17 cellular contexts compared by ENCODE assay signal in genomic region chr12:62849398-62849797, GRCh38.
A peak's percentile ranks its signal among the peaks of the same experiment; 100 is the strongest.
DNase-seq lines count a peak whose midpoint lies in the region; ATAC-seq and TF ChIP-seq lines count a peak whose summit lies in the region.
"Had no signal": no experiment of that assay in that cellular context is flagged by ENCODE, and none has a peak within 500 bp of the region (broad histone marks: within the 10 kb centered on the region; RNA-seq: fewer than 3 reads in every experiment).

No MANE protein-coding gene starts in this region.

- H3K79me2 ChIP-seq in osteoblast (ENCODE audit: insufficient read depth, low read length) = no peaks in the 10 kb centered on the region

- H3K4me1 ChIP-seq in left ventricle myocardium inferior = peaks cover 68% of the 10 kb centered on the region
- peaks cover 0 to 50% (median 20%) of the 10 kb centered on the region in 12 donors for H3K4me1 ChIP-seq in heart left ventricle
- H3K4me1 ChIP-seq in osteoblast (ENCODE audit: insufficient read depth, low read length) = peaks cover 27% of the 10 kb centered on the region

- no peaks in the 10 kb centered on the region for H3K9me3 ChIP-seq in left ventricle myocardium inferior (replicated peaks)
- no peaks in the 10 kb centered on the region for H3K9me3 ChIP-seq in heart left ventricle
- H3K9me3 ChIP-seq in osteoblast (ENCODE audit: low read depth, low read length) = no peaks in the 10 kb centered on the region
- H3K9me3 ChIP-seq: HAP-1 had no signal

- no peak for TF ChIP-seq POLR2A in heart left ventricle (IDR thresholded peaks at IDR 0.05)

- ATAC-seq in heart left ventricle (no peak), HG02571 (IDR thresholded peaks at IDR 0.05; ENCODE audit: unreplicated experiment) (no peak), HG02970 (IDR thresholded peaks at IDR 0.05; ENCODE audit: low FRiP score, unreplicated experiment) (no peak)
- ATAC-seq: K562 had no signal

- H3K4me2 ChIP-seq in osteoblast (ENCODE audit: insufficient read depth, low read length) = no peak overlapping the region

- no peaks in the 10 kb centered on the region for H4K20me1 ChIP-seq in osteoblast (ENCODE audit: insufficient read depth, low read length)

- WGBS in heart left ventricle, 4 donors = 16 to 32% (median 25%) methylated on average over 1 of the region's 1 CpG

- no peak overlapping the region for H3K4me3 ChIP-seq in left ventricle myocardium inferior
- no peak overlapping the region for H3K4me3 ChIP-seq in heart left ventricle
- H3K4me3 ChIP-seq in osteoblast (ENCODE audit: insufficient read depth, low read length) = no peak overlapping the region
- H3K4me3 ChIP-seq: HAP-1, K562 had no signal

- H3K27me3 ChIP-seq in left ventricle myocardium inferior (ENCODE audit: low read depth) (no peaks in the 10 kb centered on the region), heart left ventricle (no peaks in the 10 kb centered on the region), osteoblast (ENCODE audit: insufficient read depth, low read length) (no peaks in the 10 kb centered on the region)

- no peak overlapping the region for H3K4me3 Mint-ChIP-seq in chondrocyte (ENCODE audit: unreplicated experiment)
- H3K4me3 Mint-ChIP-seq: B cell; CD4-positive, CD25-positive, alpha-beta regulatory T cell; CD8-positive, alpha-beta memory T cell had no signal

- intact Hi-C loops in left ventricle myocardium inferior (cut with micrococcal nuclease) = no loop called here
- intact Hi-C loops in heart left ventricle (cut with DNase I) = no loop called here

- peaks cover 1% of the 10 kb centered on the region for H3K36me3 Mint-ChIP-seq in chondrocyte (ENCODE audit: low read depth)
- H3K36me3 Mint-ChIP-seq: CD4-positive, CD25-positive, alpha-beta regulatory T cell; CD8-positive, alpha-beta memory T cell had no signal

- H3K27ac ChIP-seq in left ventricle myocardium inferior (replicated peaks) (peak overlapping the region; percentile 62), heart left ventricle (peak overlapping the region in 1 of 12 donors; percentile 5), osteoblast (ENCODE audit: low read depth, low read length) (peak overlapping the region; percentile 42)

- DNase-seq in left ventricle myocardium inferior (no peak), heart left ventricle (no peak), NCI-H226 (peak; percentile 23), chondrocyte (ENCODE audit: low spot score) (no peak), osteoblast (ENCODE audit: insufficient read length, low spot score, missing footprints) (no peak)
- no peak for DNase-seq in stimulated activated CD4-positive, alpha-beta T cell treated with anti-CD3 and anti-CD28 coated beads, Interleukin-2, amount 100 ng/mL, for 24 hours
- DNase-seq: C1 segment of cervical spinal cord; CD4-positive, CD25-positive, alpha-beta regulatory T cell; CD8-positive, alpha-beta memory T cell; COR-L47; GDM1; Karpas-422 had no signal

- TF ChIP-seq CTCF in left ventricle myocardium inferior (IDR thresholded peaks at IDR 0.05; ENCODE audit: borderline replicate concordance) (no peak), heart left ventricle (IDR thresholded peaks at IDR 0.05) (no peak), chondrocyte (IDR thresholded peaks at IDR 0.05) (no peak), osteoblast (IDR thresholded peaks at IDR 0.05; ENCODE audit: extremely low read depth, low read depth, low read length) (no peak)

- H3K4me1 Mint-ChIP-seq in chondrocyte (ENCODE audit: low read depth) = peaks cover 46% of the 10 kb centered on the region
- H3K4me1 Mint-ChIP-seq: B cell; CD4-positive, CD25-positive, alpha-beta regulatory T cell; CD8-positive, alpha-beta memory T cell had no signal

- H3K27ac Mint-ChIP-seq in chondrocyte (ENCODE audit: unreplicated experiment) = peak overlapping the region; percentile 93
- H3K27ac Mint-ChIP-seq: B cell; CD8-positive, alpha-beta memory T cell had no signal

- no peak overlapping the region for H2AFZ ChIP-seq in osteoblast (ENCODE audit: low read length)

- H3K9me3 Mint-ChIP-seq in chondrocyte (ENCODE audit: low read depth) = no peaks in the 10 kb centered on the region

- H3K27me3 Mint-ChIP-seq in chondrocyte (ENCODE audit: low read depth) = no peaks in the 10 kb centered on the region

- H3K36me3 ChIP-seq in left ventricle myocardium inferior = no peaks in the 10 kb centered on the region
- no peaks in the 10 kb centered on the region for H3K36me3 ChIP-seq in heart left ventricle
- no peaks in the 10 kb centered on the region for H3K36me3 ChIP-seq in osteoblast (ENCODE audit: insufficient read depth, low read length)
- H3K36me3 ChIP-seq: HAP-1 had no signal
